ENCODE assay signal across 1 cellular context in genomic region chr11:116397556-116398167, GRCh38.
TF ChIP-seq lines count a peak whose summit lies in the region.

No MANE protein-coding gene starts in this region.

TF ChIP-seq in HepG2, 621 proteins besides CTCF, POLR2A, EP300 and RAD21 (continued from another document and continues in another):
- TF ChIP-seq IRF9 (CRISPR knock-in tag; IDR thresholded peaks at IDR 0.05; ENCODE audit: borderline replicate concordance) (no peak), GABPA (IDR thresholded peaks at IDR 0.05; ENCODE audit: low read depth, low read length) (no peak), GABPA (CRISPR knock-in tag; IDR thresholded peaks at IDR 0.05; ENCODE audit: low read depth) (no peak), SP2 (CRISPR knock-in tag; IDR thresholded peaks at IDR 0.05) (no peak), ZNF274 (CRISPR knock-in tag; IDR thresholded peaks at IDR 0.05) (no peak), RFX5 (IDR thresholded peaks at IDR 0.05; ENCODE audit: low read depth, low read length) (no peak), ZSCAN31 (CRISPR knock-in tag; IDR thresholded peaks at IDR 0.05; ENCODE audit: low read depth) (no peak), ZSCAN29 (CRISPR knock-in tag; conservative IDR thresholded peaks at IDR 0.05) (no peak), FLYWCH1 (CRISPR knock-in tag; IDR thresholded peaks at IDR 0.05) (no peak), ZNF788 (CRISPR knock-in tag; IDR thresholded peaks at IDR 0.05; ENCODE audit: borderline replicate concordance) (no peak), ZNF766 (CRISPR knock-in tag; IDR thresholded peaks at IDR 0.05; ENCODE audit: borderline replicate concordance) (no peak), ZNF713 (CRISPR knock-in tag; IDR thresholded peaks at IDR 0.05) (no peak), CBX1 (IDR thresholded peaks at IDR 0.05; ENCODE audit: low read depth) (no peak), MZF1 (CRISPR knock-in tag; IDR thresholded peaks at IDR 0.05; ENCODE audit: borderline replicate concordance) (no peak), ZNF749 (CRISPR knock-in tag; IDR thresholded peaks at IDR 0.05; ENCODE audit: borderline replicate concordance) (no peak), RARA (CRISPR knock-in tag; IDR thresholded peaks at IDR 0.05) (peak; percentile 56), ZNF10 (CRISPR knock-in tag; IDR thresholded peaks at IDR 0.05; ENCODE audit: borderline replicate concordance, low read depth) (no peak), ZNF598 (CRISPR knock-in tag; IDR thresholded peaks at IDR 0.05; ENCODE audit: borderline replicate concordance) (no peak), SAP130 (CRISPR knock-in tag; IDR thresholded peaks at IDR 0.05; ENCODE audit: low read depth) (0 out of 2 replicates have a peak, but pooled peaks have one; percentile 15), ZFP36 (IDR thresholded peaks at IDR 0.05; ENCODE audit: borderline replicate concordance, low read depth, low read length, partially characterized antibody) (no peak), ZNF451 (CRISPR knock-in tag; IDR thresholded peaks at IDR 0.05) (no peak), SMAD9 (CRISPR knock-in tag; IDR thresholded peaks at IDR 0.05) (no peak), ZNF644 (CRISPR knock-in tag; IDR thresholded peaks at IDR 0.05; ENCODE audit: low read depth) (no peak), ZBTB4 (CRISPR knock-in tag; IDR thresholded peaks at IDR 0.05; ENCODE audit: borderline replicate concordance) (no peak), RXRB (CRISPR knock-in tag; IDR thresholded peaks at IDR 0.05; ENCODE audit: borderline replicate concordance) (peak; percentile 79), ZBTB42 (CRISPR knock-in tag; IDR thresholded peaks at IDR 0.05) (no peak), TCF7 (IDR thresholded peaks at IDR 0.05; ENCODE audit: low read depth) (no peak), SETDB1 (CRISPR knock-in tag; IDR thresholded peaks at IDR 0.05; ENCODE audit: borderline replicate concordance) (no peak), SP5 (CRISPR knock-in tag; IDR thresholded peaks at IDR 0.05; ENCODE audit: borderline replicate concordance, low read depth) (no peak), DMTF1 (CRISPR knock-in tag; IDR thresholded peaks at IDR 0.05) (no peak), PRMT3 (CRISPR knock-in tag; IDR thresholded peaks at IDR 0.05; ENCODE audit: borderline replicate concordance, low read depth) (no peak), TP53 (CRISPR knock-in tag; conservative IDR thresholded peaks at IDR 0.05) (no peak), TERF1 (CRISPR knock-in tag; IDR thresholded peaks at IDR 0.05) (no peak), ZNF484 (CRISPR knock-in tag; IDR thresholded peaks at IDR 0.05; ENCODE audit: borderline replicate concordance, low read depth) (no peak), IKZF5 (CRISPR knock-in tag; IDR thresholded peaks at IDR 0.05) (0 out of 2 replicates have a peak, but pooled peaks have one; percentile 23), CENPT (CRISPR knock-in tag; IDR thresholded peaks at IDR 0.05; ENCODE audit: low read depth) (no peak), HOXD1 (CRISPR knock-in tag; IDR thresholded peaks at IDR 0.05) (no peak), ZNF335 (CRISPR knock-in tag; IDR thresholded peaks at IDR 0.05) (no peak)
- TF ChIP-seq, protein P1, sequence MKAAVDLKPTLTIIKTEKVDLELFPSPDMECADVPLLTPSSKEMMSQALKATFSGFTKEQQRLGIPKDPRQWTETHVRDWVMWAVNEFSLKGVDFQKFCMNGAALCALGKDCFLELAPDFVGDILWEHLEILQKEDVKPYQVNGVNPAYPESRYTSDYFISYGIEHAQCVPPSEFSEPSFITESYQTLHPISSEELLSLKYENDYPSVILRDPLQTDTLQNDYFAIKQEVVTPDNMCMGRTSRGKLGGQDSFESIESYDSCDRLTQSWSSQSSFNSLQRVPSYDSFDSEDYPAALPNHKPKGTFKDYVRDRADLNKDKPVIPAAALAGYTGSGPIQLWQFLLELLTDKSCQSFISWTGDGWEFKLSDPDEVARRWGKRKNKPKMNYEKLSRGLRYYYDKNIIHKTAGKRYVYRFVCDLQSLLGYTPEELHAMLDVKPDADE (CRISPR knock-in tag; IDR thresholded peaks at IDR 0.05) = no peak
- TF ChIP-seq, protein P2, sequence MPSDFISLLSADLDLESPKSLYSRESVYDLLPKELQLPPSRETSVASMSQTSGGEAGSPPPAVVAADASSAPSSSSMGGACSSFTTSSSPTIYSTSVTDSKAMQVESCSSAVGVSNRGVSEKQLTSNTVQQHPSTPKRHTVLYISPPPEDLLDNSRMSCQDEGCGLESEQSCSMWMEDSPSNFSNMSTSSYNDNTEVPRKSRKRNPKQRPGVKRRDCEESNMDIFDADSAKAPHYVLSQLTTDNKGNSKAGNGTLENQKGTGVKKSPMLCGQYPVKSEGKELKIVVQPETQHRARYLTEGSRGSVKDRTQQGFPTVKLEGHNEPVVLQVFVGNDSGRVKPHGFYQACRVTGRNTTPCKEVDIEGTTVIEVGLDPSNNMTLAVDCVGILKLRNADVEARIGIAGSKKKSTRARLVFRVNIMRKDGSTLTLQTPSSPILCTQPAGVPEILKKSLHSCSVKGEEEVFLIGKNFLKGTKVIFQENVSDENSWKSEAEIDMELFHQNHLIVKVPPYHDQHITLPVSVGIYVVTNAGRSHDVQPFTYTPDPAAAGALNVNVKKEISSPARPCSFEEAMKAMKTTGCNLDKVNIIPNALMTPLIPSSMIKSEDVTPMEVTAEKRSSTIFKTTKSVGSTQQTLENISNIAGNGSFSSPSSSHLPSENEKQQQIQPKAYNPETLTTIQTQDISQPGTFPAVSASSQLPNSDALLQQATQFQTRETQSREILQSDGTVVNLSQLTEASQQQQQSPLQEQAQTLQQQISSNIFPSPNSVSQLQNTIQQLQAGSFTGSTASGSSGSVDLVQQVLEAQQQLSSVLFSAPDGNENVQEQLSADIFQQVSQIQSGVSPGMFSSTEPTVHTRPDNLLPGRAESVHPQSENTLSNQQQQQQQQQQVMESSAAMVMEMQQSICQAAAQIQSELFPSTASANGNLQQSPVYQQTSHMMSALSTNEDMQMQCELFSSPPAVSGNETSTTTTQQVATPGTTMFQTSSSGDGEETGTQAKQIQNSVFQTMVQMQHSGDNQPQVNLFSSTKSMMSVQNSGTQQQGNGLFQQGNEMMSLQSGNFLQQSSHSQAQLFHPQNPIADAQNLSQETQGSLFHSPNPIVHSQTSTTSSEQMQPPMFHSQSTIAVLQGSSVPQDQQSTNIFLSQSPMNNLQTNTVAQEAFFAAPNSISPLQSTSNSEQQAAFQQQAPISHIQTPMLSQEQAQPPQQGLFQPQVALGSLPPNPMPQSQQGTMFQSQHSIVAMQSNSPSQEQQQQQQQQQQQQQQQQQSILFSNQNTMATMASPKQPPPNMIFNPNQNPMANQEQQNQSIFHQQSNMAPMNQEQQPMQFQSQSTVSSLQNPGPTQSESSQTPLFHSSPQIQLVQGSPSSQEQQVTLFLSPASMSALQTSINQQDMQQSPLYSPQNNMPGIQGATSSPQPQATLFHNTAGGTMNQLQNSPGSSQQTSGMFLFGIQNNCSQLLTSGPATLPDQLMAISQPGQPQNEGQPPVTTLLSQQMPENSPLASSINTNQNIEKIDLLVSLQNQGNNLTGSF (CRISPR knock-in tag; IDR thresholded peaks at IDR 0.05) = no peak
- TF ChIP-seq, protein P3, sequence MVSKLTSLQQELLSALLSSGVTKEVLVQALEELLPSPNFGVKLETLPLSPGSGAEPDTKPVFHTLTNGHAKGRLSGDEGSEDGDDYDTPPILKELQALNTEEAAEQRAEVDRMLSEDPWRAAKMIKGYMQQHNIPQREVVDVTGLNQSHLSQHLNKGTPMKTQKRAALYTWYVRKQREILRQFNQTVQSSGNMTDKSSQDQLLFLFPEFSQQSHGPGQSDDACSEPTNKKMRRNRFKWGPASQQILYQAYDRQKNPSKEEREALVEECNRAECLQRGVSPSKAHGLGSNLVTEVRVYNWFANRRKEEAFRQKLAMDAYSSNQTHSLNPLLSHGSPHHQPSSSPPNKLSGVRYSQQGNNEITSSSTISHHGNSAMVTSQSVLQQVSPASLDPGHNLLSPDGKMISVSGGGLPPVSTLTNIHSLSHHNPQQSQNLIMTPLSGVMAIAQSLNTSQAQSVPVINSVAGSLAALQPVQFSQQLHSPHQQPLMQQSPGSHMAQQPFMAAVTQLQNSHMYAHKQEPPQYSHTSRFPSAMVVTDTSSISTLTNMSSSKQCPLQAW (CRISPR knock-in tag; IDR thresholded peaks at IDR 0.05) = peak; percentile 59; the same call in 1 of the 2 replicates
- TF ChIP-seq, protein P4, sequence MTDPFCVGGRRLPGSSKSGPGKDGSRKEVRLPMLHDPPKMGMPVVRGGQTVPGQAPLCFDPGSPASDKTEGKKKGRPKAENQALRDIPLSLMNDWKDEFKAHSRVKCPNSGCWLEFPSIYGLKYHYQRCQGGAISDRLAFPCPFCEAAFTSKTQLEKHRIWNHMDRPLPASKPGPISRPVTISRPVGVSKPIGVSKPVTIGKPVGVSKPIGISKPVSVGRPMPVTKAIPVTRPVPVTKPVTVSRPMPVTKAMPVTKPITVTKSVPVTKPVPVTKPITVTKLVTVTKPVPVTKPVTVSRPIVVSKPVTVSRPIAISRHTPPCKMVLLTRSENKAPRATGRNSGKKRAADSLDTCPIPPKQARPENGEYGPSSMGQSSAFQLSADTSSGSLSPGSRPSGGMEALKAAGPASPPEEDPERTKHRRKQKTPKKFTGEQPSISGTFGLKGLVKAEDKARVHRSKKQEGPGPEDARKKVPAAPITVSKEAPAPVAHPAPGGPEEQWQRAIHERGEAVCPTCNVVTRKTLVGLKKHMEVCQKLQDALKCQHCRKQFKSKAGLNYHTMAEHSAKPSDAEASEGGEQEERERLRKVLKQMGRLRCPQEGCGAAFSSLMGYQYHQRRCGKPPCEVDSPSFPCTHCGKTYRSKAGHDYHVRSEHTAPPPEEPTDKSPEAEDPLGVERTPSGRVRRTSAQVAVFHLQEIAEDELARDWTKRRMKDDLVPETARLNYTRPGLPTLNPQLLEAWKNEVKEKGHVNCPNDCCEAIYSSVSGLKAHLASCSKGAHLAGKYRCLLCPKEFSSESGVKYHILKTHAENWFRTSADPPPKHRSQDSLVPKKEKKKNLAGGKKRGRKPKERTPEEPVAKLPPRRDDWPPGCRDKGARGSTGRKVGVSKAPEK (CRISPR knock-in tag; IDR thresholded peaks at IDR 0.05; ENCODE audit: borderline replicate concordance) = no peak
